Comparison of ENCODE assay signal across 34 cellular contexts in genomic region chr9:108823829-108824228, GRCh38. TPM values are rescaled to one million over a fixed set of nuclear protein-coding genes. Genes with fewer than 3 reads are reported as not detected.
"Had no signal": no experiment of that assay in that cellular context is flagged by ENCODE, and none has a peak within 500 bp of the region (broad histone marks: within the 10 kb centered on the region; RNA-seq: fewer than 3 reads in every experiment).

No MANE protein-coding gene starts in this region.

- H3K27me3 Mint-ChIP-seq: stimulated activated memory B cell treated with anti-CD40 and anti-IgM and Interleukin-4, amounts not matched to agents 10 μg/mL and 1 μg/mL and 100 μg/mL, for 72 hours; stimulated activated naive B cell treated with anti-CD40 and anti-IgM and Interleukin-4, amounts not matched to agents 10 μg/mL and 1 μg/mL and 100 μg/mL, for 72 hours had no signal

- H3K27me3 ChIP-seq: stomach, suprapubic skin, testis, thyroid gland, tibial artery, tibial nerve, transverse colon, upper lobe of left lung, upper lobe of right lung, uterus, vagina had no signal

- H3K36me3 ChIP-seq: stomach, suprapubic skin, thoracic aorta, thyroid gland, tibial artery, tibial nerve, transverse colon, upper lobe of left lung, upper lobe of right lung, uterus, vagina had no signal

- H3K4me3 ChIP-seq: stomach, suprapubic skin, testis, thoracic aorta, thyroid gland, tibial artery, tibial nerve, transverse colon, upper lobe of left lung, upper lobe of right lung, uterus, vagina had no signal

- H3K36me3 Mint-ChIP-seq: stimulated activated effector memory CD8-positive, alpha-beta T cell treated with anti-CD3 and anti-CD28 coated beads, Interleukin-12 subunit alpha, Interleukin-12 subunit beta, amount 100 ng/mL, for 72 hours; type B pancreatic cell had no signal

- ATAC-seq: stimulated activated effector memory CD8-positive, alpha-beta T cell treated with anti-CD3 and anti-CD28 coated beads, Interleukin-12 subunit alpha, Interleukin-12 subunit beta, amount 100 ng/mL, for 72 hours; stimulated activated memory B cell treated with anti-CD40 and anti-IgM and Interleukin-4, amounts not matched to agents 10 μg/mL and 1 μg/mL and 100 μg/mL, for 72 hours; stimulated activated naive B cell treated with anti-CD40 and anti-IgM and Interleukin-4, amounts not matched to agents 10 μg/mL and 1 μg/mL and 100 μg/mL, for 72 hours; stimulated activated naive CD8-positive, alpha-beta T cell treated with anti-CD3 and anti-CD28 coated beads, Interleukin-15, amount 100 ng/mL, for 72 hours; stimulated activated naive CD8-positive, alpha-beta T cell treated with anti-CD3 and anti-CD28 coated beads, Interleukin-15, Interleukin-2, amounts not matched to agents 100 U/mL and 50 U/mL, for 24 hours; upper lobe of right lung had no signal

- H3K27ac ChIP-seq: stomach, suprapubic skin, testis, thoracic aorta, thyroid gland, tibial artery, tibial nerve, transverse colon, upper lobe of left lung, upper lobe of right lung, uterus, vagina had no signal

- H3K4me1 ChIP-seq: stomach, suprapubic skin, testis, thyroid gland, tibial artery, tibial nerve, transverse colon, upper lobe of left lung, upper lobe of right lung, uterus, vagina had no signal

- H3K27ac Mint-ChIP-seq: stimulated activated effector memory CD8-positive, alpha-beta T cell treated with anti-CD3 and anti-CD28 coated beads, Interleukin-12 subunit alpha, Interleukin-12 subunit beta, amount 100 ng/mL, for 72 hours; stimulated activated memory B cell treated with anti-CD40 and anti-IgM and Interleukin-4, amounts not matched to agents 10 μg/mL and 1 μg/mL and 100 μg/mL, for 72 hours; stimulated activated naive B cell treated with anti-CD40 and anti-IgM and Interleukin-4, amounts not matched to agents 10 μg/mL and 1 μg/mL and 100 μg/mL, for 72 hours; stimulated activated naive CD8-positive, alpha-beta T cell treated with anti-CD3 and anti-CD28 coated beads, Interleukin-15, amount 100 ng/mL, for 72 hours; stimulated activated naive CD8-positive, alpha-beta T cell treated with anti-CD3 and anti-CD28 coated beads, Interleukin-15, Interleukin-2, amounts not matched to agents 100 ng/mL and 50 ng/mL, for 24 hours; type B pancreatic cell had no signal

- H3K4me1 Mint-ChIP-seq: stimulated activated effector memory CD8-positive, alpha-beta T cell treated with anti-CD3 and anti-CD28 coated beads, Interleukin-12 subunit alpha, Interleukin-12 subunit beta, amount 100 ng/mL, for 72 hours; stimulated activated naive CD8-positive, alpha-beta T cell treated with anti-CD3 and anti-CD28 coated beads, Interleukin-15, amount 100 ng/mL, for 72 hours had no signal

- H3K4me3 Mint-ChIP-seq: stimulated activated effector memory CD8-positive, alpha-beta T cell treated with anti-CD3 and anti-CD28 coated beads, Interleukin-12 subunit alpha, Interleukin-12 subunit beta, amount 100 ng/mL, for 72 hours; stimulated activated memory B cell treated with anti-CD40 and anti-IgM and Interleukin-4, amounts not matched to agents 10 μg/mL and 1 μg/mL and 100 μg/mL, for 72 hours; stimulated activated naive B cell treated with anti-CD40 and anti-IgM and Interleukin-4, amounts not matched to agents 10 μg/mL and 1 μg/mL and 100 μg/mL, for 72 hours; stimulated activated naive CD8-positive, alpha-beta T cell treated with anti-CD3 and anti-CD28 coated beads, Interleukin-15, amount 100 ng/mL, for 72 hours; stimulated activated naive CD8-positive, alpha-beta T cell treated with anti-CD3 and anti-CD28 coated beads, Interleukin-15, Interleukin-2, amounts not matched to agents 100 ng/mL and 50 ng/mL, for 24 hours; type B pancreatic cell had no signal

- DNase-seq: stimulated activated CD4-positive, alpha-beta T cell treated with anti-CD3 and anti-CD28 coated beads, Interleukin-2, amount 100 ng/mL, for 48 hours; stimulated activated CD4-positive, alpha-beta T cell treated with anti-CD3 and anti-CD28 coated beads, Interleukin-4, amount 100 ng/mL, for 1 hour; stimulated activated CD4-positive, alpha-beta T cell treated with anti-CD3 and anti-CD28 coated beads, Interleukin-4, amount 100 ng/mL, for 24 hours; stimulated activated CD4-positive, alpha-beta T cell treated with anti-CD3 and anti-CD28 coated beads, Interleukin-4, amount 100 ng/mL, for 4 hours; stimulated activated CD8-positive, alpha-beta memory T cell treated with anti-CD3 and anti-CD28 coated beads, Interleukin-4, amount 100 ng/mL, for 48 hours; stimulated activated naive B cell treated with anti-CD40 and anti-IgM and Interleukin-4, amounts not matched to agents 10 μg/mL and 1 μg/mL and 100 μg/mL, for 72 hours; stimulated activated naive CD4-positive, alpha-beta T cell; stimulated activated naive CD4-positive, alpha-beta T cell treated with Interleukin-2 at 50 U/mL for 16 hours; stimulated activated naive CD8-positive, alpha-beta T cell treated with anti-CD3 and anti-CD28 coated beads, Interleukin-15, amount 100 ng/mL, for 72 hours; stimulated activated naive CD8-positive, alpha-beta T cell treated with anti-CD3 and anti-CD28 coated beads, Interleukin-15, Interleukin-2, amounts not matched to agents 100 U/mL and 50 U/mL, for 24 hours; stomach; substantia nigra; testis; thyroid gland; tibial artery; transverse colon; trophoblast cell; upper lobe of left lung; upper lobe of right lung; uterus had no signal

- H3K9me3 ChIP-seq: testis, thoracic aorta, thyroid gland, upper lobe of right lung, uterus, vagina had no signal

- FAIRE-seq: urothelium cell line had no signal

RNA-seq across cellular contexts. Expression of gene ACTL7B, which starts 32.0 kb away (rescaled TPM):
- total RNA-seq: stomach, subcutaneous adipose tissue, temporal lobe, thoracic aorta, tibial nerve, transverse colon, upper lobe of right lung, urinary bladder, uterus, vagina had no signal
- polyA plus RNA-seq: stomach, urinary bladder had no signal

RNA-seq across cellular contexts. Expression of gene ACTL7A, which starts 38.2 kb away (rescaled TPM):
- total RNA-seq: stomach, subcutaneous adipose tissue, suprapubic skin, temporal lobe, thoracic aorta, tibial nerve, transverse colon, upper lobe of left lung, upper lobe of right lung, ureter, urinary bladder, uterus, vagina had no signal
- polyA plus RNA-seq: stomach, thymus, urinary bladder had no signal
